In genomic region chr20:615494-615893, GRCh38 we compare ENCODE assay signal across 22 cellular contexts. TPM values are rescaled to one million over a fixed set of nuclear protein-coding genes. Genes with fewer than 3 reads are reported as not detected.
A peak's percentile ranks its signal among the peaks of the same experiment; 100 is the strongest.
DNase-seq lines count a peak whose midpoint lies in the region; ATAC-seq and TF ChIP-seq lines count a peak whose summit lies in the region.
"Had no signal": no experiment of that assay in that cellular context is flagged by ENCODE, and none has a peak within 500 bp of the region (broad histone marks: within the 10 kb centered on the region; RNA-seq: fewer than 3 reads in every experiment).

No MANE protein-coding gene starts in this region.

- H3K4me3 ChIP-seq in lower lobe of right lung, result no peak overlapping the region
- H3K4me3 ChIP-seq: SK-N-MC had no signal

- intact Hi-C loops in lower lobe of right lung (cut with DNase I), result no loop called here

- DNase-seq in CMK (ENCODE audit: low read depth), result peak; percentile 45
- peak; percentile 52 for DNase-seq in NAMALWA (ENCODE audit: low spot score)
- DNase-seq in OCI-M1 (lab: John Stamatoyannopoulos, UW), result peak; percentile 41
- peak; percentile 5 for DNase-seq in lower lobe of right lung
- no peak for DNase-seq in stimulated activated CD4-positive, alpha-beta T cell treated with anti-CD3 and anti-CD28 coated beads, Interleukin-2, amount 100 ng/mL, for 48 hours
- DNase-seq in middle frontal gyrus (ENCODE audit: extremely low spot score, low spot score), result no peak
- DNase-seq: Caco-2; CD4-positive, CD25-positive, alpha-beta regulatory T cell; DND-41; GOT3; HCEC 1CT; NCI-H1048; NCI-H1417 treated with DMSO at 0.1 percent for 48 hours; NCI-H187 treated with DMSO at 0.1 percent for 48 hours; NCI-H69; PC-3; Right ventricle myocardium superior; T-helper 2 cell had no signal

- peaks cover 11% of the 10 kb centered on the region for H3K9me3 ChIP-seq in lower lobe of right lung

- H3K27me3 ChIP-seq in lower lobe of right lung (ENCODE audit: low read depth), result peaks cover 36% of the 10 kb centered on the region

- H3K27ac ChIP-seq in lower lobe of right lung, result no peak overlapping the region
- H3K27ac ChIP-seq: SK-N-MC had no signal

- H3K36me3 ChIP-seq in lower lobe of right lung, result no peaks in the 10 kb centered on the region

- TF ChIP-seq CTCF in lower lobe of right lung (IDR thresholded peaks at IDR 0.05), result no peak

- peaks cover 13% of the 10 kb centered on the region for H3K4me1 ChIP-seq in lower lobe of right lung

- ATAC-seq in lower lobe of right lung (no peak), HG02588 (IDR thresholded peaks at IDR 0.05; ENCODE audit: unreplicated experiment) (no peak)
- ATAC-seq: PC-3 had no signal

RNA-seq across cellular contexts. Expression of gene TCF15, which starts 5.4 kb away (rescaled TPM):
- total RNA-seq in lower lobe of right lung, result 0.65 TPM
- total RNA-seq: B cell; Caco-2; CD4-positive, CD25-positive, alpha-beta regulatory T cell; NCI-H460 had no signal

RNA-seq across cellular contexts. Expression of gene SRXN1, which starts 37.5 kb away (rescaled TPM):
- 32.0 TPM for total RNA-seq in lower lobe of right lung

Comparison
In these comparisons a context has a peak if more than half of its experiments do, and no peak if none do; other contexts are left out.
1. DNase-seq: peak in CMK (single experiment), NAMALWA (single experiment), OCI-M1 (single experiment) and lower lobe of right lung (single experiment); none in stimulated activated CD4-positive, alpha-beta T cell treated with anti-CD3 and anti-CD28 coated beads, Interleukin-2, amount 100 ng/mL, for 48 hours (0 of 2) and middle frontal gyrus (single experiment).